In the genomic region with DNA sequence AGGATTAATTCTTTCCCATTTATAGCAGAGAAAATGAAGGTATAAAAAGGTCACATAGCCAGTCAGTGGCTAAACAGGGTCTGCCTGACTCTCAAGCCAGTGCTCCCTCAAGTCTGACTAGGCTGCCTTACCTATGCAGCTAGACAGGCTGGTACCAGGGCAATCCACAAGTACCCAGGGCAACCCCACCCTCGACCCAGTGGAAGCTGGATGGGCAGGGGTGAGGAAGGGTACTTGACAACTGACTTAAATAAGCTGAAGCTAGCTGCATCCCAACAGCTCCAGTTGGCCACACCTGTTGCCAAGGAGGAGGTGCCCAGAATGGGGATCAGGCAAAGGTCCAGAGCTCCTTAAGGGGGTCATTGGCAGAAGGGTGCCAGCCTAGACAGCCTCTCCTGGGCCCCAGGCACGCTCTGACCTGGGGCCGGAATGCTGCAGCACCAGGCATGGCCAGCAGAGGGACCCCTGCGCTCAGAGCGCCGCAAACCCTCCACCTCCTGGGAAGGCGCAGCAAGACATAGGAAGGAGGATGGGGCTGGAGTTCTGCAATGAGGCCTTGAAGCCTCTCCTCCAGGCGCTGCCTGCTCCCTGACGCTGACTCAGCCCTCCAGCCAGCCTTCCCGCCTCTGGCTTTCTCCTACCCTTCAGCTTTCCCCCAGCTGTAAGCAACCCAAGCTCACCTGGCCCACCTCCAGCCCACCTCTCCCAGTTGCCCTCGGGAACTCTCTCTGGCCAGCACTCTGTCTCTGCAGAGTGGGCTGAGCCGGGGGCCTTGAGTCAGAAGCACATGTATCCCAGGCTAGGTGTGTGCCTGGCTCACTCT, we compare ENCODE assay signal across 8 cellular contexts. TPM values are rescaled to one million over a fixed set of nuclear protein-coding genes. Genes with fewer than 3 reads are reported as not detected.
DNase-seq lines count a peak whose midpoint lies in the region; ATAC-seq and TF ChIP-seq lines count a peak whose summit lies in the region.

No MANE protein-coding gene starts in this region.

- DNase-seq in AG09309 (ENCODE audit: low read depth) (peak; percentile 67), GM19240 (ENCODE audit: insufficient read length, low spot score) (peak; percentile 67), NCI-H2196 treated with DMSO at 0.1 percent for 48 hours (lab: John Stamatoyannopoulos, UW; ENCODE audit: unreplicated experiment) (peak; percentile 50), choroid plexus epithelial cell (ENCODE audit: low read depth) (peak; percentile 92), left lung (peak; percentile 71 to 92)
- DNase-seq in activated CD4-positive, alpha-beta T cell treated with anti-CD3 and anti-CD28 coated beads for 48 hours, result peak; percentile 79
- DNase-seq in stimulated activated CD4-positive, alpha-beta T cell treated with anti-CD3 and anti-CD28 coated beads, Interleukin-4, amount 100 ng/mL, for 1 hour, result peak; percentile 74

- H3K4me3 ChIP-seq in AG09309 (ENCODE audit: control insufficient read depth, low read depth, low read length) (no peak overlapping the region), choroid plexus epithelial cell (ENCODE audit: low read depth, low read length) (no peak overlapping the region), left lung (no peak overlapping the region)

- intact Hi-C loops in left lung (cut with DNase I), result no loop called here

- TF ChIP-seq CTCF in AG09309 (IDR thresholded peaks at IDR 0.05; ENCODE audit: control insufficient read depth, insufficient read depth, low read depth, low read length, missing control alignments), result peak; percentile 99
- TF ChIP-seq CTCF in choroid plexus epithelial cell (conservative IDR thresholded peaks at IDR 0.05; ENCODE audit: low read depth, low read length), result peak; percentile 96
- peak; percentile 92 to 95 for TF ChIP-seq CTCF in left lung (IDR thresholded peaks at IDR 0.05)

- ATAC-seq in left lung (peak; percentile 96), GM19452 (IDR thresholded peaks at IDR 0.05; ENCODE audit: unreplicated experiment) (no peak)

- H3K9me3 ChIP-seq in left lung, result no peaks in the 10 kb centered on the region

- H3K27me3 ChIP-seq in left lung, result no peaks in the 10 kb centered on the region

- no peaks in the 10 kb centered on the region for H3K4me1 ChIP-seq in left lung

- no peak overlapping the region for H3K27ac ChIP-seq in left lung

- no peaks in the 10 kb centered on the region for H3K36me3 ChIP-seq in left lung

RNA-seq across cellular contexts. Expression of gene MPP2, which starts 28.9 kb away (rescaled TPM):
- 1 to 10 TPM; 1.5 to 1.7 TPM for total RNA-seq in left lung

RNA-seq across cellular contexts. Expression of gene CD300LG, which starts 31.5 kb away (rescaled TPM):
- 1 to 10 TPM; 1.6 to 7.1 TPM for total RNA-seq in left lung

RNA-seq across cellular contexts. Expression of gene MPP3, which starts 45.5 kb away (rescaled TPM):
- 10 to 100 TPM; 14.4 to 17.9 TPM for total RNA-seq in left lung
